9 cellular contexts compared by ENCODE assay signal in genomic region chr1:197144570-197145325, GRCh38. TPM values are rescaled to one million over a fixed set of nuclear protein-coding genes. Genes with fewer than 3 reads are reported as not detected.
DNase-seq lines count a peak whose midpoint lies in the region; ATAC-seq and TF ChIP-seq lines count a peak whose summit lies in the region.
"Had no signal": no experiment of that assay in that cellular context is flagged by ENCODE, and none has a peak within 500 bp of the region (broad histone marks: within the 10 kb centered on the region; RNA-seq: fewer than 3 reads in every experiment).

No MANE protein-coding gene starts in this region.

- H3K27me3 ChIP-seq in OCI-LY1 (ENCODE audit: insufficient read depth, low read length), result no peaks in the 10 kb centered on the region
- no peaks in the 10 kb centered on the region for H3K27me3 ChIP-seq in duodenal mucosa (ENCODE audit: control insufficient read depth in 1 of 2, insufficient read depth in 2 of 2, low read length in 2 of 2)

- H3K79me2 ChIP-seq in OCI-LY1 (ENCODE audit: insufficient read depth, low read length), result peaks cover 50% of the 10 kb centered on the region

- no peaks in the 10 kb centered on the region; the same call in 1 of the 2 replicates for H3K9me3 ChIP-seq in OCI-LY1 (ENCODE audit: low read length)
- no peaks in the 10 kb centered on the region for H3K9me3 ChIP-seq in duodenal mucosa (ENCODE audit: control insufficient read depth in 1 of 2, low read length in 2 of 2)

- H3K4me1 ChIP-seq in OCI-LY1 (ENCODE audit: insufficient read depth, low read length, severe bottlenecking) (peaks cover 43% of the 10 kb centered on the region), duodenal mucosa (ENCODE audit: control insufficient read depth in 1 of 2, insufficient read depth in 2 of 2, low read length in 2 of 2) (peaks cover 0 to 10% of the 10 kb centered on the region in 2 donors)

- H3K27ac ChIP-seq in OCI-LY1 (ENCODE audit: low read depth, low read length, poor library complexity, severe bottlenecking), result no peak overlapping the region
- no peak overlapping the region for H3K27ac ChIP-seq in duodenal mucosa (ENCODE audit: low read depth, low read length)

- H3F3A ChIP-seq in OCI-LY1 (ENCODE audit: insufficient read depth, low read length), result no peaks in the 10 kb centered on the region

- ATAC-seq in HG03439 (IDR thresholded peaks at IDR 0.05; ENCODE audit: unreplicated experiment), result no peak
- no peak for ATAC-seq in HG02981 (IDR thresholded peaks at IDR 0.05; ENCODE audit: unreplicated experiment)

- no peak overlapping the region for H2AFZ ChIP-seq in OCI-LY1 (ENCODE audit: low read length)

- H3K4me2 ChIP-seq in OCI-LY1 (ENCODE audit: low read length), result peak overlapping the region; percentile 86

- TF ChIP-seq CTCF in OCI-LY1 (IDR thresholded peaks at IDR 0.05; ENCODE audit: low read length), result no peak

- no peaks in the 10 kb centered on the region for H3K9me2 ChIP-seq in OCI-LY1 (ENCODE audit: low read depth, low read length)

- H4K20me1 ChIP-seq in OCI-LY1 (ENCODE audit: insufficient read depth, low read length), result no peaks in the 10 kb centered on the region

- H3K36me3 ChIP-seq in OCI-LY1 (ENCODE audit: insufficient read depth, low read length) (peaks cover 39% of the 10 kb centered on the region), duodenal mucosa (ENCODE audit: control insufficient read depth in 1 of 2, insufficient read depth in 2 of 2, low read length in 2 of 2) (no peaks in the 10 kb centered on the region)

- DNase-seq in NK-92 treated with Interleukin-12 subunit alpha and Interleukin-12 subunit beta, amount 100 ng/mL, for 24 hours (lab: John Stamatoyannopoulos, UW), result peak; percentile 5
- DNase-seq in NK-92 (lab: John Stamatoyannopoulos, UW; ENCODE audit: unreplicated experiment) (no peak), renal cortical epithelial cell (ENCODE audit: low read depth) (peak; percentile 44), islet precursor cell (no peak)
- DNase-seq: GDM1 had no signal

- peak overlapping the region; percentile 93 for H3K9ac ChIP-seq in OCI-LY1 (ENCODE audit: low read length)
- H3K9ac ChIP-seq in duodenal mucosa (ENCODE audit: low read depth in 1 of 2, low read length in 2 of 2), result no peak overlapping the region

- peak overlapping the region; percentile 97 for H3K4me3 ChIP-seq in OCI-LY1 (ENCODE audit: low read depth, low read length, poor library complexity, severe bottlenecking)
- peak overlapping the region; percentile 14 to 92 for H3K4me3 ChIP-seq in duodenal mucosa (ENCODE audit: low read depth in 1 of 2, low read length in 2 of 2)

RNA-seq across cellular contexts. Expression of gene ASPM, which starts 1.7 kb away (rescaled TPM):
- 2.5 and 12.3 TPM in 2 replicates for total RNA-seq in renal cortical epithelial cell

RNA-seq across cellular contexts. Expression of gene ZBTB41, which starts 56.3 kb away (rescaled TPM):
- total RNA-seq in renal cortical epithelial cell, result 16.8 and 18.9 TPM in 2 replicates

Comparison
In these comparisons a context has a peak if more than half of its experiments do, and no peak if none do; other contexts are left out.
1. DNase-seq: peak in NK-92 treated with Interleukin-12 subunit alpha and Interleukin-12 subunit beta, amount 100 ng/mL, for 24 hours (single experiment) and renal cortical epithelial cell (single experiment); none in NK-92 (single experiment) and islet precursor cell (single experiment).